ENCODE assay signal across 26 cellular contexts in the genomic region with DNA sequence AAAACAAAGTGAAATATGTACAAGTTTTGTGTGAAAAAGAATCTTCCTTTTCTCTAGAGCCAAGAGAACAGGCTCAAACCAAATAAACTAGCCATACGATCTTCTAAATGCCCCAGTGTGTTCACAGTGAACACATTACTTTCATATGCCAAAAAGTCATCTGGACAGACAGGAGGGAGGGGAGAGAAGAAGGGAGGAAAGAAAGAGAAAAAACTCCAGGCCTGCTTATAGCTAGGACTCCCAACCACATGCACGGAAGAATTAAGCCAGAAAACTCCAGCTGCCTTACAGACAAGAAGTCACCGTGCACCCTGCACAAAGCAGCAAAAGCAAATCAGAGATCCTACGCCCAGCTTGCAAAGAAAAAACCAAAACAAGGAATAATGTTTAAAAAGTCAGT. TPM values are rescaled to one million over a fixed set of nuclear protein-coding genes. Genes with fewer than 3 reads are reported as not detected.
DNase-seq lines count a peak whose midpoint lies in the region; ATAC-seq and TF ChIP-seq lines count a peak whose summit lies in the region.
"Had no signal": no experiment of that assay in that cellular context is flagged by ENCODE, and none has a peak within 500 bp of the region (broad histone marks: within the 10 kb centered on the region; RNA-seq: fewer than 3 reads in every experiment).

No MANE protein-coding gene starts in this region.

- no peaks in the 10 kb centered on the region for H3K27me3 ChIP-seq in GM23338 (ENCODE audit: insufficient read depth)
- H3K27me3 ChIP-seq in ascending aorta: no peaks in the 10 kb centered on the region
- H3K27me3 ChIP-seq: body of pancreas, esophagus muscularis mucosa, upper lobe of right lung had no signal

- no peaks in the 10 kb centered on the region for H3K9me2 ChIP-seq in GM23338 (ENCODE audit: insufficient read depth)

- H4K20me1 ChIP-seq in GM23338 (replicated peaks; ENCODE audit: insufficient read depth): no peaks in the 10 kb centered on the region; the same call in 1 of the 2 replicates

- H3K4me1 ChIP-seq in GM23338 (ENCODE audit: insufficient read depth) (no peaks in the 10 kb centered on the region; the same call in 1 of the 2 replicates), ascending aorta (no peaks in the 10 kb centered on the region)
- H3K4me1 ChIP-seq: psoas muscle had no signal

- H3K9me3 Mint-ChIP-seq in GM23338: no peaks in the 10 kb centered on the region
- H3K9me3 Mint-ChIP-seq: activated CD4-positive, alpha-beta memory T cell treated with anti-CD3 and anti-CD28 coated beads for 36 hours; activated naive CD8-positive, alpha-beta T cell treated with anti-CD3 and anti-CD28 coated beads, Interleukin-2, amount 50 U/mL, for 24 hours had no signal

- DNase-seq in AG08396 (ENCODE audit: low spot score) (peak; percentile 7), GM23338 (ENCODE audit: low spot score) (no peak), cerebellum (ENCODE audit: low spot score) (peak; percentile 28), left kidney (ENCODE audit: low read depth, low spot score) (peak; percentile 33), NCI-H1694 treated with DMSO at 0.1 percent for 48 hours (lab: John Stamatoyannopoulos, UW) (no peak), ascending aorta (ENCODE audit: low spot score in 2 of 2) (no peak), HK-2 (ENCODE audit: unreplicated experiment) (no peak)
- DNase-seq: activated CD4-positive, alpha-beta memory T cell treated with anti-CD3 and anti-CD28 coated beads for 36 hours; activated CD4-positive, CD25-positive, alpha-beta regulatory T cell; activated gamma-delta T cell; activated naive CD8-positive, alpha-beta T cell treated with anti-CD3 and anti-CD28 coated beads, Interleukin-2, amount 50 U/mL, for 24 hours; activated T-cell treated with anti-CD3 and anti-CD28 coated beads for 4 hours; body of pancreas; DMS79 treated with DMSO at 0.1 percent for 48 hours; effector CD8-positive, alpha-beta T cell; lower lobe of right lung; NCI-H1092; NCI-H187 treated with DMSO at 0.1 percent for 48 hours; NCI-H226; NCI-H82; OCI-M1; psoas muscle; T-helper 9 cell; upper lobe of right lung had no signal

- H3K27me3 Mint-ChIP-seq in GM23338 (ENCODE audit: insufficient read depth, low read depth, poor library complexity): peaks cover 8% of the 10 kb centered on the region
- H3K27me3 Mint-ChIP-seq: activated CD4-positive, alpha-beta memory T cell treated with anti-CD3 and anti-CD28 coated beads for 36 hours; activated naive CD8-positive, alpha-beta T cell treated with anti-CD3 and anti-CD28 coated beads, Interleukin-2, amount 50 U/mL, for 24 hours had no signal

- H3K4me3 ChIP-seq in GM23338 (no peak overlapping the region), ascending aorta (no peak overlapping the region)
- H3K4me3 ChIP-seq: body of pancreas, esophagus muscularis mucosa, lower lobe of right lung, psoas muscle, upper lobe of right lung had no signal

- no peak overlapping the region for H3K4me2 ChIP-seq in GM23338

- H3F3A ChIP-seq in GM23338 (replicated peaks; ENCODE audit: low read depth): no peaks in the 10 kb centered on the region

- intact Hi-C loops in ascending aorta (cut with DNase I): no loop called here

- no peak overlapping the region for H3K27ac ChIP-seq in GM23338 (ENCODE audit: low read depth)
- no peak overlapping the region for H3K27ac ChIP-seq in ascending aorta
- H3K27ac ChIP-seq: body of pancreas, esophagus muscularis mucosa, lower lobe of right lung, psoas muscle, upper lobe of right lung had no signal

- no peaks in the 10 kb centered on the region for H3K36me3 Mint-ChIP-seq in GM23338 (ENCODE audit: low read depth)

- H3K36me3 ChIP-seq in GM23338 (ENCODE audit: insufficient read depth) (no peaks in the 10 kb centered on the region), ascending aorta (peaks cover under 1 to 7% of the 10 kb centered on the region in 2 donors)

- no peaks in the 10 kb centered on the region for H3K9me3 ChIP-seq in ascending aorta
- H3K9me3 ChIP-seq: body of pancreas, esophagus muscularis mucosa, lower lobe of right lung, psoas muscle, upper lobe of right lung had no signal

- H3K79me2 ChIP-seq in GM23338 (replicated peaks; ENCODE audit: insufficient read depth): peaks cover 31% of the 10 kb centered on the region

- H3K4me3 Mint-ChIP-seq in GM23338: no peak overlapping the region
- H3K4me3 Mint-ChIP-seq: activated CD4-positive, alpha-beta memory T cell treated with anti-CD3 and anti-CD28 coated beads for 36 hours; activated naive CD8-positive, alpha-beta T cell treated with anti-CD3 and anti-CD28 coated beads, Interleukin-2, amount 50 U/mL, for 24 hours had no signal

- H3K27ac Mint-ChIP-seq in GM23338: peak overlapping the region; percentile 70; the same call in 1 of the 2 replicates
- H3K27ac Mint-ChIP-seq: activated CD4-positive, alpha-beta memory T cell treated with anti-CD3 and anti-CD28 coated beads for 36 hours; activated naive CD8-positive, alpha-beta T cell treated with anti-CD3 and anti-CD28 coated beads, Interleukin-2, amount 50 U/mL, for 24 hours had no signal

- peaks cover 12% of the 10 kb centered on the region; the same call in 2 of the 3 replicates for H3K4me1 Mint-ChIP-seq in GM23338

- H2AFZ ChIP-seq in GM23338: no peak overlapping the region

- ATAC-seq in GM23338: no peak
- no peak for ATAC-seq in GM18520 (IDR thresholded peaks at IDR 0.05; ENCODE audit: unreplicated experiment)
- ATAC-seq: activated naive CD8-positive, alpha-beta T cell treated with anti-CD3 and anti-CD28 coated beads, Interleukin-2, amount 50 U/mL, for 24 hours; body of pancreas; lower lobe of right lung; psoas muscle; upper lobe of right lung had no signal

- no peak for TF ChIP-seq CTCF in GM23338 (conservative IDR thresholded peaks at IDR 0.05; ENCODE audit: low read depth in 2 of 2)
- no peak for TF ChIP-seq CTCF in ascending aorta (IDR thresholded peaks at IDR 0.05)

TF ChIP-seq in GM23338, 12 proteins besides CTCF, POLR2A, EP300 and RAD21 (continues in another document):
- TF ChIP-seq NANOG (IDR thresholded peaks at IDR 0.05; ENCODE audit: borderline replicate concordance) (no peak), ETS1 (IDR thresholded peaks at IDR 0.05) (no peak)

RNA-seq across cellular contexts. Expression of gene SNX8, which starts 34.4 kb away (rescaled TPM):
- 15.6 and 44.3 TPM in 2 replicates for total RNA-seq in GM23338 (2014; rRNA removed; shearing (Covaris generic))
- 49.1 and 50.9 TPM in 2 replicates for polyA plus RNA-seq in GM23338 (2016; fragmentation: Nextera tagmentation; extraction: Ambion mirVana)
- total RNA-seq in cerebellum (9.9 TPM), ascending aorta (12.2 TPM)

RNA-seq across cellular contexts. Expression of gene NUDT1, which starts 37.8 kb away (rescaled TPM):
- 54.5 and 66.8 TPM in 2 replicates for total RNA-seq in GM23338 (2014; rRNA removed; shearing (Covaris generic))
- 151 and 163 TPM in 2 replicates for polyA plus RNA-seq in GM23338 (2016; fragmentation: Nextera tagmentation; extraction: Ambion mirVana)
- total RNA-seq in cerebellum: 11.1 TPM
- total RNA-seq in ascending aorta: 9.0 TPM

RNA-seq across cellular contexts. Expression of gene MRM2, which starts 37.9 kb away (rescaled TPM):
- 25.3 and 30.0 TPM in 2 replicates for total RNA-seq in GM23338 (2014; rRNA removed; shearing (Covaris generic))
- 37.8 and 41.1 TPM in 2 replicates for polyA plus RNA-seq in GM23338 (2016; fragmentation: Nextera tagmentation; extraction: Ambion mirVana)
- total RNA-seq in cerebellum (9.4 TPM), ascending aorta (6.7 TPM)

RNA-seq across cellular contexts. Expression of gene MAD1L1, which starts 47.1 kb away (rescaled TPM):
- total RNA-seq in GM23338 (2014; rRNA removed; shearing (Covaris generic)): 59.3 and 87.1 TPM in 2 replicates
- polyA plus RNA-seq in GM23338 (2016; fragmentation: Nextera tagmentation; extraction: Ambion mirVana): 40.3 and 42.9 TPM in 2 replicates
- total RNA-seq in cerebellum (25.0 TPM), ascending aorta (59.6 TPM)

Comparison
In these comparisons a context has a peak if more than half of its experiments do, and no peak if none do; other contexts are left out.
1. DNase-seq: peak in AG08396 (single experiment), cerebellum (single experiment) and left kidney (single experiment); none in GM23338 (single experiment), NCI-H1694 treated with DMSO at 0.1 percent for 48 hours (single experiment), ascending aorta (0 of 2) and HK-2 (single experiment).